16 cellular contexts compared by ENCODE assay signal in genomic region chr5:90949469-90950358, GRCh38.
DNase-seq lines count a peak whose midpoint lies in the region; ATAC-seq and TF ChIP-seq lines count a peak whose summit lies in the region.
"Had no signal": no experiment of that assay in that cellular context is flagged by ENCODE, and none has a peak within 500 bp of the region (broad histone marks: within the 10 kb centered on the region; RNA-seq: fewer than 3 reads in every experiment).

No MANE protein-coding gene starts in this region.

- H3K27me3 ChIP-seq in right lobe of liver (no peaks in the 10 kb centered on the region), H7 (ENCODE audit: control insufficient read depth, insufficient read depth, low read length) (no peaks in the 10 kb centered on the region)
- H3K27me3 ChIP-seq: suprapubic skin had no signal

- no peak overlapping the region for H3K4me3 Mint-ChIP-seq in CD14-positive monocyte
- H3K4me3 Mint-ChIP-seq: activated CD4-positive, alpha-beta T cell treated with anti-CD3 and anti-CD28 coated beads, Interleukin-2, amount 10 ng/mL, durations not matched to agents 7 days and 5 days; activated T-helper 1 cell treated with anti-CD3 and anti-CD28 coated beads, Interleukin-12 subunit alpha, Interleukin-12 subunit beta, Interleukin-2, Interleukin-4 antibody, amounts not matched to agents 30 ng/mL and 10 ng/mL and 1 ng/mL, durations not matched to agents 14 hours and 24 hours and 36 hours; CD4-positive, CD25-positive, alpha-beta regulatory T cell had no signal

- no peaks in the 10 kb centered on the region for H3K36me3 ChIP-seq in right lobe of liver
- no peaks in the 10 kb centered on the region for H3K36me3 ChIP-seq in H7 (replicated peaks; ENCODE audit: control insufficient read depth, insufficient read depth, low read length)
- H3K36me3 ChIP-seq: ovary, suprapubic skin had no signal

- 58% methylated on average over 2 of the region's 2 CpGs for WGBS in right lobe of liver (ENCODE audit: insufficient coverage, low coverage, low lambda C conversion rate, missing lambda C conversion rate)

- no peaks in the 10 kb centered on the region for H3K27me3 Mint-ChIP-seq in CD14-positive monocyte (ENCODE audit: low read depth in 3 of 3)

- ATAC-seq in GM18870 (IDR thresholded peaks at IDR 0.05; ENCODE audit: unreplicated experiment) = peak; percentile 86
- peak; percentile 73 for ATAC-seq in HG02870 (IDR thresholded peaks at IDR 0.05; ENCODE audit: unreplicated experiment)
- peak; percentile 72 for ATAC-seq in HG03565 (IDR thresholded peaks at IDR 0.05; ENCODE audit: unreplicated experiment)
- ATAC-seq in right lobe of liver = peak; percentile 25 to 91 (median 58)

- intact Hi-C loops in right lobe of liver (cut with DNase I) (no loop called here), CD14-positive monocyte (cut with micrococcal nuclease) (no loop called here)

- TF ChIP-seq POLR2A in right lobe of liver (IDR thresholded peaks at IDR 0.05) = no peak

- H3K4me3 ChIP-seq in right lobe of liver = no peak overlapping the region
- no peak overlapping the region for H3K4me3 ChIP-seq in H7 (ENCODE audit: insufficient read depth, low read depth, low read length)
- H3K4me3 ChIP-seq: ovary, suprapubic skin had no signal

- TF ChIP-seq CTCF in right lobe of liver (IDR thresholded peaks at IDR 0.05) (no peak), CD14-positive monocyte (IDR thresholded peaks at IDR 0.05) (no peak)

- H3K9me3 ChIP-seq in right lobe of liver = no peaks in the 10 kb centered on the region
- H3K9me3 ChIP-seq: ovary, suprapubic skin had no signal

- H3K36me3 Mint-ChIP-seq in CD14-positive monocyte = no peaks in the 10 kb centered on the region
- H3K36me3 Mint-ChIP-seq: CD4-positive, CD25-positive, alpha-beta regulatory T cell had no signal

- H3K9me3 Mint-ChIP-seq in CD14-positive monocyte = peaks cover 0 to 2% (median 0%) of the 10 kb centered on the region in 7 donors
- H3K9me3 Mint-ChIP-seq: activated CD4-positive, alpha-beta T cell treated with anti-CD3 and anti-CD28 coated beads, Interleukin-2, amount 10 ng/mL, durations not matched to agents 7 days and 5 days; activated T-helper 1 cell treated with anti-CD3 and anti-CD28 coated beads, Interleukin-12 subunit alpha, Interleukin-12 subunit beta, Interleukin-2, Interleukin-4 antibody, amounts not matched to agents 30 ng/mL and 10 ng/mL and 1 ng/mL, durations not matched to agents 14 hours and 24 hours and 36 hours had no signal

- H3K4me1 ChIP-seq in right lobe of liver = peaks cover 0 to 7% (median 0%) of the 10 kb centered on the region in 4 donors
- H3K4me1 ChIP-seq: suprapubic skin had no signal

- DNase-seq in right lobe of liver (no peak), CD14-positive monocyte (ENCODE audit: low spot score) (no peak), cortex of kidney (lab: John Stamatoyannopoulos, UW) (no peak), DMS153 treated with DMSO at 0.1 percent for 48 hours (lab: John Stamatoyannopoulos, UW; ENCODE audit: unreplicated experiment) (no peak), H7 (no peak)
- DNase-seq: activated CD4-positive, alpha-beta T cell treated with anti-CD3 and anti-CD28 coated beads, Interleukin-2, amount 10 ng/mL, durations not matched to agents 7 days and 5 days; amniotic stem cell; CD4-positive, CD25-positive, alpha-beta regulatory T cell; dermis blood vessel endothelial cell; midbrain; ovary had no signal

- H3K27ac Mint-ChIP-seq in CD14-positive monocyte = no peak overlapping the region
- H3K27ac Mint-ChIP-seq: activated CD4-positive, alpha-beta T cell treated with anti-CD3 and anti-CD28 coated beads, Interleukin-2, amount 10 ng/mL, durations not matched to agents 7 days and 5 days; activated T-helper 1 cell treated with anti-CD3 and anti-CD28 coated beads, Interleukin-12 subunit alpha, Interleukin-12 subunit beta, Interleukin-2, Interleukin-4 antibody, amounts not matched to agents 30 ng/mL and 10 ng/mL and 1 ng/mL, durations not matched to agents 14 hours and 24 hours and 36 hours; CD4-positive, CD25-positive, alpha-beta regulatory T cell had no signal

- H3K4me1 Mint-ChIP-seq in CD14-positive monocyte = no peaks in the 10 kb centered on the region
- H3K4me1 Mint-ChIP-seq: activated CD4-positive, alpha-beta T cell treated with anti-CD3 and anti-CD28 coated beads, Interleukin-2, amount 10 ng/mL, durations not matched to agents 7 days and 5 days; CD4-positive, CD25-positive, alpha-beta regulatory T cell had no signal

- no peak overlapping the region for H3K27ac ChIP-seq in right lobe of liver
- H3K27ac ChIP-seq: ovary, suprapubic skin had no signal
